ENCODE assay signal across 17 cellular contexts in the genomic region with DNA sequence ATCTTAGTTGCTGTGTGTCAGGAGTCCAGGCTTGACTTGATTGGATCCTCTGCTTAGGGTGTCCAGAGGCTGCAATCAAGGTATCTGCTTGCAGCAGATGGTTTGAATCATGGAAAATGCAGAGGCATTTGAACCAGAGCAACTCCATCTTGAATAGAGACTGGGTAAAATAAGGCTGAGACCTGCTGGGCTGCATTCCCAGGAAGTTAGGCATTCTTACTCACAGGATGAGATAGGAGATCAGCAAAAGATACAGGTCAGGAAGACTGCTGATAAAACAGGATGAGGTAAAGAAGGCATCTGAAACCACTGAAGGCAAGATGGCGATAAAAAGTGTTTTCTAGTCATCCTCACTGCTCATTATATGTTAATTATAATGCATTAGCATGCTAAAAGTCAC.
A peak's percentile ranks its signal among the peaks of the same experiment; 100 is the strongest.
DNase-seq lines count a peak whose midpoint lies in the region; ATAC-seq and TF ChIP-seq lines count a peak whose summit lies in the region.
"Had no signal": no experiment of that assay in that cellular context is flagged by ENCODE, and none has a peak within 500 bp of the region (broad histone marks: within the 10 kb centered on the region; RNA-seq: fewer than 3 reads in every experiment).

No MANE protein-coding gene starts in this region.

- WGBS in SK-N-SH (ENCODE audit: low lambda C conversion rate), result 24% methylated on average over 1 of the region's 1 CpG
- no CpG with 5 or more reads among the region's 1 CpG for WGBS in neuronal stem cell (ENCODE audit: extremely low coverage in 2 of 2, insufficient read length in 2 of 2, insufficient replicate concordance in 1 of 2), 2 donors

- H3K18ac ChIP-seq in neuronal stem cell (ENCODE audit: low read length), result no peak overlapping the region

- CTCF ChIA-PET in SK-N-SH (lab: Yijun Ruan, JAX), result interaction anchor here (0.6 to 1.2 kb wide), 3 partner anchors 22 to 86 kb away, joined by 3 read pairs; no protein-coding TSS in a partner anchor
- CTCF ChIA-PET in activated CD4-positive, alpha-beta memory T cell treated with anti-CD3 and anti-CD28 coated beads, Interleukin-2, amount 10 ng/mL, durations not matched to agents 7 days and 5 days (lab: Charles Lee), result no interaction called here

- H3K27ac Mint-ChIP-seq in GM23338, result no peak overlapping the region
- no peak overlapping the region for H3K27ac Mint-ChIP-seq in activated CD4-positive, alpha-beta memory T cell treated with anti-CD3 and anti-CD28 coated beads, Interleukin-2, amount 10 ng/mL, durations not matched to agents 7 days and 5 days
- H3K27ac Mint-ChIP-seq: HFFc6 had no signal

- H4K91ac ChIP-seq in neuronal stem cell (ENCODE audit: low read depth, low read length, poor library complexity), result no peak overlapping the region

- H3K14ac ChIP-seq in neuronal stem cell (ENCODE audit: low read length), result no peak overlapping the region

- H4K20me1 ChIP-seq in GM23338 (replicated peaks; ENCODE audit: insufficient read depth), result no peaks in the 10 kb centered on the region
- no peaks in the 10 kb centered on the region for H4K20me1 ChIP-seq in SK-N-SH (ENCODE audit: insufficient read depth)

- H3K79me2 ChIP-seq in GM23338 (replicated peaks; ENCODE audit: insufficient read depth) (no peaks in the 10 kb centered on the region), SK-N-SH (ENCODE audit: insufficient read depth) (no peaks in the 10 kb centered on the region)

- no peak overlapping the region for H3K23ac ChIP-seq in neuronal stem cell (ENCODE audit: low read depth, low read length, poor library complexity)

- H3K9me2 ChIP-seq in GM23338 (ENCODE audit: insufficient read depth), result no peaks in the 10 kb centered on the region; the same call in 1 of the 2 replicates
- H3K9me2 ChIP-seq in SK-N-SH, result no peaks in the 10 kb centered on the region

- no peak overlapping the region for H3K4ac ChIP-seq in neuronal stem cell (ENCODE audit: low read length)

- ATAC-seq in GM23338 (no peak), HG02763 (IDR thresholded peaks at IDR 0.05; ENCODE audit: unreplicated experiment) (no peak)
- ATAC-seq: Right ventricle myocardium inferior had no signal

- peaks cover 26% of the 10 kb centered on the region for H3K4me1 Mint-ChIP-seq in GM23338
- no peaks in the 10 kb centered on the region for H3K4me1 Mint-ChIP-seq in activated CD4-positive, alpha-beta memory T cell treated with anti-CD3 and anti-CD28 coated beads, Interleukin-2, amount 10 ng/mL, durations not matched to agents 7 days and 5 days

- TF ChIP-seq RAD21 in SK-N-SH (IDR thresholded peaks at IDR 0.05; ENCODE audit: low read length), result no peak

- H3F3A ChIP-seq in GM23338 (replicated peaks; ENCODE audit: low read depth) (no peaks in the 10 kb centered on the region), SK-N-SH (replicated peaks; ENCODE audit: insufficient read depth) (peaks cover 6% of the 10 kb centered on the region)

- no peak overlapping the region for H4K8ac ChIP-seq in neuronal stem cell (ENCODE audit: low read depth, low read length)

- no peak overlapping the region for H2BK15ac ChIP-seq in neuronal stem cell (ENCODE audit: low read length)

- no peaks in the 10 kb centered on the region for H3K27me3 ChIP-seq in GM23338 (ENCODE audit: insufficient read depth)
- no peaks in the 10 kb centered on the region for H3K27me3 ChIP-seq in SK-N-SH (ENCODE audit: insufficient read depth)
- H3K27me3 ChIP-seq in neuronal stem cell (ENCODE audit: control insufficient read depth in 3 of 3, insufficient read depth in 3 of 3, low read depth in 1 of 3, low read length in 3 of 3), result no peaks in the 10 kb centered on the region

- H2AK5ac ChIP-seq in neuronal stem cell (ENCODE audit: low read depth, low read length), result no peak overlapping the region

- H3K4me1 ChIP-seq in GM23338 (ENCODE audit: insufficient read depth) (peaks cover 9% of the 10 kb centered on the region), SK-N-SH (ENCODE audit: control insufficient read depth in 1 of 2, insufficient read depth in 2 of 2, low read depth in 1 of 2, low read length in 1 of 2) (peaks cover 3 to 4% of the 10 kb centered on the region in 2 experiments; a peak in 1 of 4 replicates), neuronal stem cell (ENCODE audit: control insufficient read depth in 2 of 2, insufficient read depth in 1 of 2, low read depth in 1 of 2, low read length in 2 of 2) (peaks cover 3 to 9% of the 10 kb centered on the region in 2 donors)

- no peaks in the 10 kb centered on the region for H3K27me3 Mint-ChIP-seq in GM23338 (ENCODE audit: insufficient read depth, low read depth, poor library complexity)
- no peaks in the 10 kb centered on the region for H3K27me3 Mint-ChIP-seq in activated CD4-positive, alpha-beta memory T cell treated with anti-CD3 and anti-CD28 coated beads, Interleukin-2, amount 10 ng/mL, durations not matched to agents 7 days and 5 days

- no peak overlapping the region for H3K4me3 Mint-ChIP-seq in GM23338
- no peak overlapping the region for H3K4me3 Mint-ChIP-seq in activated CD4-positive, alpha-beta memory T cell treated with anti-CD3 and anti-CD28 coated beads, Interleukin-2, amount 10 ng/mL, durations not matched to agents 7 days and 5 days
- H3K4me3 Mint-ChIP-seq: HFFc6 had no signal

- POLR2A ChIA-PET in SK-N-SH (lab: Yijun Ruan, JAX), result no interaction called here
- POLR2A ChIA-PET in activated CD4-positive, alpha-beta memory T cell treated with anti-CD3 and anti-CD28 coated beads, Interleukin-2, amount 10 ng/mL, durations not matched to agents 7 days and 5 days (lab: Charles Lee), result no interaction called here

- H3K79me1 ChIP-seq in neuronal stem cell (ENCODE audit: low read depth, low read length), result no peaks in the 10 kb centered on the region

- no peaks in the 10 kb centered on the region; the same call in 2 of the 3 replicates for H3K9me3 Mint-ChIP-seq in GM23338
- H3K9me3 Mint-ChIP-seq in activated CD4-positive, alpha-beta memory T cell treated with anti-CD3 and anti-CD28 coated beads, Interleukin-2, amount 10 ng/mL, durations not matched to agents 7 days and 5 days, result no peaks in the 10 kb centered on the region

- H3K27ac ChIP-seq in GM23338 (ENCODE audit: low read depth) (peak overlapping the region; percentile 84), SK-N-SH (ENCODE audit: low read depth in 2 of 2, low read length in 1 of 2) (no peak overlapping the region), epithelial cell of prostate (peak overlapping the region; percentile 6), neuronal stem cell (replicated peaks; ENCODE audit: low read length) (no peak overlapping the region)
- H3K27ac ChIP-seq: SK-N-MC had no signal

- no peak overlapping the region for H3K4me2 ChIP-seq in GM23338
- no peak overlapping the region for H3K4me2 ChIP-seq in SK-N-SH
- H3K4me2 ChIP-seq in neuronal stem cell (ENCODE audit: insufficient read depth, low read length, poor library complexity, severe bottlenecking), result no peak overlapping the region

- H2BK5ac ChIP-seq in neuronal stem cell (ENCODE audit: low read length), result no peak overlapping the region

- H3K9me3 ChIP-seq in SK-N-SH (no peaks in the 10 kb centered on the region), neuronal stem cell (replicated peaks in 1 of 2; ENCODE audit: control insufficient read depth in 2 of 2, insufficient read depth in 1 of 2, low read depth in 1 of 2, low read length in 2 of 2) (no peaks in the 10 kb centered on the region)

- DNase-seq in GM23338 (ENCODE audit: low spot score) (no peak), SK-N-SH (no peak), epithelial cell of prostate (ENCODE audit: low read depth, low spot score) (no peak), neuronal stem cell (ENCODE audit: low spot score) (no peak), DMS53 treated with DMSO at 0.1 percent for 48 hours (lab: John Stamatoyannopoulos, UW; ENCODE audit: unreplicated experiment) (no peak)
- DNase-seq in activated CD4-positive, alpha-beta memory T cell treated with anti-CD3 and anti-CD28 coated beads, Interleukin-2, amount 10 ng/mL, durations not matched to agents 7 days and 5 days, result no peak
- DNase-seq: C1 segment of cervical spinal cord, DMS 273 treated with DMSO at 0.1 percent for 48 hours, HFFc6, IMR-90, Karpas-422, NCI-H1417, NCI-H1930, NCI-H510A treated with DMSO at 0.1 percent for 48 hours had no signal

- H2BK120ac ChIP-seq in neuronal stem cell (ENCODE audit: low read depth, low read length), result no peak overlapping the region

- peak in 1 of 2 experiments; percentile 31; a peak in 1 of 4 replicates for TF ChIP-seq EP300 in SK-N-SH (IDR thresholded peaks at IDR 0.05; ENCODE audit: borderline replicate concordance in 1 of 2, low read depth in 1 of 2, low read length in 1 of 2)

- H3K36me3 Mint-ChIP-seq in GM23338 (ENCODE audit: low read depth), result no peaks in the 10 kb centered on the region; the same call in 1 of the 3 replicates
- H3K36me3 Mint-ChIP-seq in activated CD4-positive, alpha-beta memory T cell treated with anti-CD3 and anti-CD28 coated beads, Interleukin-2, amount 10 ng/mL, durations not matched to agents 7 days and 5 days (ENCODE audit: low read depth), result no peaks in the 10 kb centered on the region

- TF ChIP-seq CTCF in GM23338 (conservative IDR thresholded peaks at IDR 0.05; ENCODE audit: low read depth in 2 of 2), result no peak
- TF ChIP-seq CTCF in SK-N-SH (IDR thresholded peaks at IDR 0.05), result no peak

- H2AFZ ChIP-seq in GM23338, result no peak overlapping the region; the same call in 1 of the 2 replicates
- H2AFZ ChIP-seq in SK-N-SH (ENCODE audit: low read depth), result peak overlapping the region; percentile 52; the same call in 1 of the 2 replicates
- H2AFZ ChIP-seq in neuronal stem cell (ENCODE audit: low read length), result peak overlapping the region; percentile 32

- H3K36me3 ChIP-seq in GM23338 (ENCODE audit: insufficient read depth) (no peaks in the 10 kb centered on the region), SK-N-SH (replicated peaks in 1 of 2; ENCODE audit: control insufficient read depth in 1 of 2, insufficient read depth in 2 of 2, low read length in 1 of 2) (no peaks in the 10 kb centered on the region), neuronal stem cell (replicated peaks in 1 of 2; ENCODE audit: control insufficient read depth in 2 of 2, insufficient read depth in 2 of 2, low read length in 2 of 2) (no peaks in the 10 kb centered on the region)

- H3K9ac ChIP-seq in SK-N-SH (no peak overlapping the region), neuronal stem cell (ENCODE audit: low read depth, low read length, poor library complexity) (no peak overlapping the region)

- no peak overlapping the region for H2BK12ac ChIP-seq in neuronal stem cell (ENCODE audit: low read length)

- no peak overlapping the region for H3K4me3 ChIP-seq in GM23338
- no peak overlapping the region for H3K4me3 ChIP-seq in SK-N-SH (ENCODE audit: low read depth in 2 of 2, low read length in 1 of 2)
- no peak overlapping the region for H3K4me3 ChIP-seq in neuronal stem cell (ENCODE audit: low read length in 2 of 2)
- H3K4me3 ChIP-seq: SK-N-MC had no signal

TF ChIP-seq in GM23338, 12 proteins besides CTCF, POLR2A, EP300 and RAD21 (continues in another document):
- 0 out of 2 replicates have a peak, but pooled peaks have one; percentile 42 for TF ChIP-seq ZNF114 (CRISPR knock-in tag; IDR thresholded peaks at IDR 0.05)

TF ChIP-seq in SK-N-SH, 30 proteins besides CTCF, POLR2A, EP300 and RAD21 (continues in another document):
- TF ChIP-seq NFIC (IDR thresholded peaks at IDR 0.05; ENCODE audit: borderline replicate concordance), result 0 out of 2 replicates have a peak, but pooled peaks have one; percentile 25
- TF ChIP-seq RXRA (IDR thresholded peaks at IDR 0.05; ENCODE audit: borderline replicate concordance, low read depth), result no peak
- TF ChIP-seq TCF12 (IDR thresholded peaks at IDR 0.05), result peak; percentile 56; the same call in 1 of the 2 replicates

Comparison
In these comparisons a context has a peak if more than half of its experiments do, and no peak if none do; other contexts are left out.
1. H3K27ac ChIP-seq: peak in GM23338 (single experiment) and epithelial cell of prostate (single experiment); none in SK-N-SH (0 of 2) and neuronal stem cell (single experiment).